Comparison of ENCODE assay signal across 1 cellular context in genomic region chr2:185667452-185667851, GRCh38.
TF ChIP-seq lines count a peak whose summit lies in the region.

No MANE protein-coding gene starts in this region.

TF ChIP-seq in HepG2, 621 proteins besides CTCF, POLR2A, EP300 and RAD21 (continued from another document):
- TF ChIP-seq ZBTB43 (CRISPR knock-in tag; conservative IDR thresholded peaks at IDR 0.05) (no peak), CREB1 (IDR thresholded peaks at IDR 0.05) (peak; percentile 98), CREB1 (CRISPR knock-in tag; IDR thresholded peaks at IDR 0.05) (no peak), ZBTB40 (IDR thresholded peaks at IDR 0.05) (0 out of 2 replicates have a peak, but pooled peaks have one; percentile 8), ZBTB40 (CRISPR knock-in tag; IDR thresholded peaks at IDR 0.05) (no peak), MAFK (conservative IDR thresholded peaks at IDR 0.05 in 1 of 2, IDR thresholded peaks at IDR 0.05 in 1 of 2; ENCODE audit: low read length in 2 of 2) (peak; percentile 17 to 51; a peak in 2 of 4 replicates), ATF7 (IDR thresholded peaks at IDR 0.05) (peak; percentile 100), ATF7 (CRISPR knock-in tag; IDR thresholded peaks at IDR 0.05) (no peak), AHDC1 (CRISPR knock-in tag; IDR thresholded peaks at IDR 0.05; ENCODE audit: borderline replicate concordance) (no peak)
